Comparison of ENCODE assay signal across 2 cellular contexts in genomic region chr1:155228096-155228427, GRCh38.
TF ChIP-seq lines count a peak whose summit lies in the region.

No MANE protein-coding gene starts in this region.

TF ChIP-seq in SK-N-SH, 30 proteins besides CTCF, POLR2A, EP300 and RAD21 (continued from another document):
- no peak for TF ChIP-seq SIN3A (IDR thresholded peaks at IDR 0.05; ENCODE audit: borderline replicate concordance, low read depth, low read length)
- no peak for TF ChIP-seq EZH2phosphoT487 (IDR thresholded peaks at IDR 0.05; ENCODE audit: borderline replicate concordance, low read depth)
TF ChIP-seq in SK-N-SH: peak in this region for 0.

TF ChIP-seq in SK-N-SH treated with all-trans-retinoic acid at 6 μM for 48 hours, 23 proteins besides CTCF, POLR2A, EP300 and RAD21 (continued from another document):
- TF ChIP-seq POU6F1 (CRISPR knock-in tag; IDR thresholded peaks at IDR 0.05; ENCODE audit: borderline replicate concordance, low read depth) (no peak), OSR1 (CRISPR knock-in tag; IDR thresholded peaks at IDR 0.05) (no peak), CSDC2 (CRISPR knock-in tag; IDR thresholded peaks at IDR 0.05) (no peak), GLIS3 (CRISPR knock-in tag; IDR thresholded peaks at IDR 0.05) (no peak), ZFP3 (CRISPR knock-in tag; IDR thresholded peaks at IDR 0.05) (no peak), TSHZ2 (CRISPR knock-in tag; IDR thresholded peaks at IDR 0.05) (no peak), ZNF8 (CRISPR knock-in tag; IDR thresholded peaks at IDR 0.05) (no peak), ZNF70 (CRISPR knock-in tag; IDR thresholded peaks at IDR 0.05) (no peak; the same call in 1 of the 2 replicates)
TF ChIP-seq in SK-N-SH treated with all-trans-retinoic acid at 6 μM for 48 hours: peak in this region for 0.
